ENCODE assay signal across 28 cellular contexts in the genomic region with DNA sequence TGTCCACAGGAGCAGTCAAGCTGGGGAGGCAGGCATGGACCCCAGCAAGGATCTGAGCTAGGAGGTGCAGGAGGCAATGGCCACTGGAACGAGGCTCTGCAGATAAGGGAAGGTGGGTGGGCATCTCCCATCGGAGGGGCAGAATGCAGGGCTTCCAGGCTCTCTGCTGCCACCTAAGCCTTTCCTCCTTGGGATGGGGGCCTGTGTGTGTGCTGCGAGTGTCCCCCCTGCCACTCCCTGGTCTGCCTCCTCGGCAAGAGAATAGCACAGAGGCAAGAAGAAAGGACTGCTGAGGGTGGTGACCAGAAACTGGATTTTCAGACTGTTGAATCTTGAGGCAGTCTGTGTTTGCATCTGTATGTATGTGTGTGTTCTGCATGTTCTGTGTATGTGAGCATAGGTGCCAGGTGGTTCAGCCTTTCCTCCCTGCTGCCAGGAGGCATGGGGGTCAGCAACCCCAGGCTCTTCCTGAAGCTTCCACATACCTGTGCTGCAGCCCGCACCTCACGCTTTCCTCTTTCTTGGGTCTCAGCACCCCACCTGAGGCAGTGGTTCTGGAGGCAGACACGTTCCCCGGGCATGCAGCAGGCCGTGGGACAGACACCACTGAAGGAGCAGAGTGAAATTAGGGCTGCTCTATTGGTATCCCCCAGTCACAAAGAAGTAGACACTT.
DNase-seq lines count a peak whose midpoint lies in the region; ATAC-seq, FAIRE-seq and TF ChIP-seq lines count a peak whose summit lies in the region.
"Had no signal": no experiment of that assay in that cellular context is flagged by ENCODE, and none has a peak within 500 bp of the region (broad histone marks: within the 10 kb centered on the region; RNA-seq: fewer than 3 reads in every experiment).

No MANE protein-coding gene starts in this region.

- H3K18ac ChIP-seq in H9 (ENCODE audit: insufficient read length, low read depth, low read length) (no peak overlapping the region), neuronal stem cell (ENCODE audit: low read length) (peak overlapping the region; percentile 54)

- no peaks in the 10 kb centered on the region for H3K36me3 Mint-ChIP-seq in H9 (ENCODE audit: insufficient read depth in 1 of 3, low read depth in 3 of 3)
- no peaks in the 10 kb centered on the region for H3K36me3 Mint-ChIP-seq in effector memory CD8-positive, alpha-beta T cell (ENCODE audit: insufficient read depth)
- H3K36me3 Mint-ChIP-seq: CD8-positive, alpha-beta memory T cell had no signal

- no peak overlapping the region for H2BK20ac ChIP-seq in H9 (ENCODE audit: low read depth, low read length, poor library complexity, severe bottlenecking)

- TF ChIP-seq RAD21 in A549 (conservative IDR thresholded peaks at IDR 0.05 in 1 of 2, IDR thresholded peaks at IDR 0.05 in 1 of 2), result no peak

- peak overlapping the region in 1 of 2 experiments; percentile 18; a peak in 1 of 6 replicates for H3K27ac ChIP-seq in A549
- no peak overlapping the region for H3K27ac ChIP-seq in H9 (ENCODE audit: insufficient read length, low read depth, low read length)
- no peak overlapping the region for H3K27ac ChIP-seq in neuronal stem cell (replicated peaks; ENCODE audit: low read length)
- H3K27ac ChIP-seq in pancreas, result no peak overlapping the region
- H3K27ac ChIP-seq: HL-60, SJCRH30 had no signal

- no peaks in the 10 kb centered on the region for H3K79me2 ChIP-seq in H9 (ENCODE audit: insufficient read depth, low read length)

- CTCF ChIA-PET in A549 (lab: Yijun Ruan, JAX), result interaction anchor here (0.9 to 3.1 kb wide), 6 partner anchors 18 to 131 kb away, joined by 3 to 15 read pairs (median 3); no protein-coding TSS in a partner anchor

- H4K8ac ChIP-seq in H9 (replicated peaks; ENCODE audit: insufficient read length, low read depth, low read length) (no peak overlapping the region), neuronal stem cell (ENCODE audit: low read depth, low read length) (no peak overlapping the region)

- H3T11ph ChIP-seq in H9 (ENCODE audit: low read length), result no peak overlapping the region

- no peak overlapping the region for H3K23ac ChIP-seq in H9 (ENCODE audit: insufficient read length, low read depth, low read length)
- H3K23ac ChIP-seq in neuronal stem cell (ENCODE audit: low read depth, low read length, poor library complexity), result no peak overlapping the region

- H3K4me1 Mint-ChIP-seq in H9, result no peaks in the 10 kb centered on the region
- H3K4me1 Mint-ChIP-seq in effector memory CD8-positive, alpha-beta T cell (ENCODE audit: low read depth in 2 of 2), result peaks cover 0 to 11% of the 10 kb centered on the region in 2 donors

- DNase-seq in A549 (ENCODE audit: low read depth in 1 of 2, low spot score in 1 of 2) (no peak), H9 (peak; percentile 22), neuronal stem cell (ENCODE audit: low spot score) (no peak), NCI-H82 (lab: John Stamatoyannopoulos, UW) (no peak), T1000 (lab: John Stamatoyannopoulos, UW) (no peak), pancreas (no peak)
- no peak for DNase-seq in effector memory CD8-positive, alpha-beta T cell
- DNase-seq: BE2C; CD8-positive, alpha-beta memory T cell; DMS 273 treated with DMSO at 0.1 percent for 48 hours; DMS79 treated with DMSO at 0.1 percent for 48 hours; GOT3; HCEC 1CT; Kasumi-1; MV-4-11; NCI-H1105; NCI-H1436 treated with DMSO at 0.1 percent for 48 hours; NCI-H187 treated with DMSO at 0.1 percent for 48 hours; NCI-H2171 treated with DMSO at 0.1 percent for 48 hours; NCI-H345; NCI-H524; NCI-H748 treated with DMSO at 0.1 percent for 48 hours; SJCRH30 had no signal

- 91% methylated on average over 9 of the region's 9 CpGs for WGBS in A549 (ENCODE audit: missing lambda C conversion rate)
- WGBS in H9 (ENCODE audit: extremely low coverage, insufficient read length, low lambda C conversion rate), result no CpG with 5 or more reads among the region's 9 CpGs
- no CpG with 5 or more reads among the region's 9 CpGs for WGBS in neuronal stem cell (ENCODE audit: extremely low coverage in 2 of 2, insufficient read length in 2 of 2, insufficient replicate concordance in 1 of 2), 2 donors
- WGBS in pancreas, 2 donors, result 84 to 90% methylated on average over 9 of the region's 9 CpGs

- no peak overlapping the region for H3K4me3 Mint-ChIP-seq in H9
- H3K4me3 Mint-ChIP-seq in effector memory CD8-positive, alpha-beta T cell, result no peak overlapping the region
- H3K4me3 Mint-ChIP-seq: CD14-positive monocyte; CD8-positive, alpha-beta memory T cell had no signal

- H2BK120ac ChIP-seq in H9 (ENCODE audit: low read depth, low read length, poor library complexity, severe bottlenecking) (no peak overlapping the region), neuronal stem cell (ENCODE audit: low read depth, low read length) (no peak overlapping the region)

- H3K9me3 Mint-ChIP-seq in H9, result no peaks in the 10 kb centered on the region
- no peaks in the 10 kb centered on the region for H3K9me3 Mint-ChIP-seq in effector memory CD8-positive, alpha-beta T cell
- H3K9me3 Mint-ChIP-seq: CD8-positive, alpha-beta memory T cell had no signal

- no peak overlapping the region for H2BK5ac ChIP-seq in H9 (ENCODE audit: insufficient read length, low read length)
- H2BK5ac ChIP-seq in neuronal stem cell (ENCODE audit: low read length), result no peak overlapping the region

- intact Hi-C loops in pancreas (cut with DNase I), result no loop called here

- H3K27ac Mint-ChIP-seq in H9, result no peak overlapping the region
- peak overlapping the region; percentile 20 to 66 for H3K27ac Mint-ChIP-seq in effector memory CD8-positive, alpha-beta T cell

- H2BK15ac ChIP-seq in H9 (ENCODE audit: low read depth, low read length), result no peak overlapping the region
- H2BK15ac ChIP-seq in neuronal stem cell (ENCODE audit: low read length), result no peak overlapping the region

- H2BK12ac ChIP-seq in H9 (ENCODE audit: insufficient read length, low read depth, low read length) (no peak overlapping the region), neuronal stem cell (ENCODE audit: low read length) (no peak overlapping the region)

- H3K4me1 ChIP-seq in A549 (peaks cover 20% of the 10 kb centered on the region), H9 (ENCODE audit: insufficient read depth, low read length) (no peaks in the 10 kb centered on the region), neuronal stem cell (ENCODE audit: control insufficient read depth in 2 of 2, insufficient read depth in 1 of 2, low read depth in 1 of 2, low read length in 2 of 2) (no peaks in the 10 kb centered on the region), pancreas (no peaks in the 10 kb centered on the region)

- TF ChIP-seq POLR2A in A549 (IDR thresholded peaks at IDR 0.05; ENCODE audit: low read length), result no peak

- POLR2A ChIA-PET in A549 (lab: Yijun Ruan, JAX), result no interaction called here

- H3K27me3 ChIP-seq in H9 (ENCODE audit: insufficient read depth, low read length) (no peaks in the 10 kb centered on the region), neuronal stem cell (ENCODE audit: control insufficient read depth in 3 of 3, insufficient read depth in 3 of 3, low read depth in 1 of 3, low read length in 3 of 3) (peaks cover 0 to 3% (median 0%) of the 10 kb centered on the region in 3 experiments), pancreas (no peaks in the 10 kb centered on the region)
- H3K27me3 ChIP-seq: BE2C, SJCRH30 had no signal

- no peak overlapping the region for H2AK5ac ChIP-seq in H9 (ENCODE audit: insufficient read length, low read length)
- H2AK5ac ChIP-seq in neuronal stem cell (ENCODE audit: low read depth, low read length), result no peak overlapping the region

- H3K9ac ChIP-seq in H9 (ENCODE audit: extremely low read depth, insufficient read length, low read length) (no peak overlapping the region), neuronal stem cell (ENCODE audit: low read depth, low read length, poor library complexity) (no peak overlapping the region)

- no peak overlapping the region for H3K4me2 ChIP-seq in A549
- H3K4me2 ChIP-seq in H9 (ENCODE audit: insufficient read depth, insufficient read length, low read length), result no peak overlapping the region
- H3K4me2 ChIP-seq in neuronal stem cell (ENCODE audit: insufficient read depth, low read length, poor library complexity, severe bottlenecking), result no peak overlapping the region

- no peaks in the 10 kb centered on the region; the same call in 1 of the 2 replicates for H3K27me3 Mint-ChIP-seq in H9 (ENCODE audit: low read depth)
- peaks cover 0 to under 1% of the 10 kb centered on the region in 2 donors for H3K27me3 Mint-ChIP-seq in effector memory CD8-positive, alpha-beta T cell

- FAIRE-seq in A549 (lab: Jason Lieb, UNC) (no peak), pancreas (lab: Jason Lieb, UNC) (no peak)
- FAIRE-seq: GM12892, RCC 7860 had no signal

- no peak for TF ChIP-seq EP300 in A549 (IDR thresholded peaks at IDR 0.05)

- H2AFZ ChIP-seq in H9 (ENCODE audit: low read length) (no peak overlapping the region), neuronal stem cell (ENCODE audit: low read length) (no peak overlapping the region)

- no peak overlapping the region for H3K14ac ChIP-seq in H9 (ENCODE audit: insufficient read depth, low read length)
- no peak overlapping the region for H3K14ac ChIP-seq in neuronal stem cell (ENCODE audit: low read length)

- H3K79me1 ChIP-seq in H9 (ENCODE audit: insufficient read depth, low read depth, low read length, poor library complexity, severe bottlenecking) (no peaks in the 10 kb centered on the region), neuronal stem cell (ENCODE audit: low read depth, low read length) (no peaks in the 10 kb centered on the region)

- H3K9me3 ChIP-seq in A549, result no peaks in the 10 kb centered on the region
- H3K9me3 ChIP-seq in H9 (ENCODE audit: control insufficient read depth, low read depth, low read length), result no peaks in the 10 kb centered on the region
- H3K9me3 ChIP-seq in neuronal stem cell (replicated peaks in 1 of 2; ENCODE audit: control insufficient read depth in 2 of 2, insufficient read depth in 1 of 2, low read depth in 1 of 2, low read length in 2 of 2), result no peaks in the 10 kb centered on the region
- no peaks in the 10 kb centered on the region for H3K9me3 ChIP-seq in pancreas
- H3K9me3 ChIP-seq: BE2C, SJCRH30 had no signal

- no peak overlapping the region for H4K91ac ChIP-seq in H9 (ENCODE audit: insufficient read length, low read depth, low read length)
- H4K91ac ChIP-seq in neuronal stem cell (ENCODE audit: low read depth, low read length, poor library complexity), result no peak overlapping the region

- no peak overlapping the region for H3K4me3 ChIP-seq in A549
- H3K4me3 ChIP-seq in neuronal stem cell (ENCODE audit: low read length in 2 of 2), result no peak overlapping the region
- no peak overlapping the region for H3K4me3 ChIP-seq in pancreas
- H3K4me3 ChIP-seq: SJCRH30 had no signal

- H3K4ac ChIP-seq in H9 (ENCODE audit: low read depth, low read length) (no peak overlapping the region), neuronal stem cell (ENCODE audit: low read length) (no peak overlapping the region)

- no peak overlapping the region for H4K5ac ChIP-seq in H9 (ENCODE audit: insufficient read length, low read depth, low read length)

- no peak for TF ChIP-seq CTCF in A549 (IDR thresholded peaks at IDR 0.05)
- TF ChIP-seq CTCF in H9 (conservative IDR thresholded peaks at IDR 0.05), result no peak
- no peak for TF ChIP-seq CTCF in pancreas (IDR thresholded peaks at IDR 0.05)

- H3K36me3 ChIP-seq in neuronal stem cell (replicated peaks in 1 of 2; ENCODE audit: control insufficient read depth in 2 of 2, insufficient read depth in 2 of 2, low read length in 2 of 2) (no peaks in the 10 kb centered on the region), pancreas (peaks cover 0 to 73% (median 69%) of the 10 kb centered on the region in 3 donors)
- H3K36me3 ChIP-seq: BE2C, SJCRH30 had no signal

- H3K23me2 ChIP-seq in H9 (ENCODE audit: insufficient read length, low read depth, low read length, poor library complexity, severe bottlenecking), result no peaks in the 10 kb centered on the region

- ATAC-seq in A549 (no peak), HG03439 (IDR thresholded peaks at IDR 0.05; ENCODE audit: unreplicated experiment) (no peak), pancreas (no peak)
- no peak for ATAC-seq in effector memory CD8-positive, alpha-beta T cell (replicated peaks)

- no peak overlapping the region for H3K56ac ChIP-seq in H9 (ENCODE audit: insufficient read length, low read depth, low read length)

- H4K20me1 ChIP-seq in H9 (ENCODE audit: control insufficient read depth, insufficient read depth, insufficient read length), result no peaks in the 10 kb centered on the region

Comparison
In these comparisons a context has a peak if more than half of its experiments do, and no peak if none do; other contexts are left out.
1. H3K27ac Mint-ChIP-seq: peak in effector memory CD8-positive, alpha-beta T cell (2 of 2); none in H9 (0 of 3).